ENCODE assay signal across 28 cellular contexts in genomic region chr5:33334829-33335228, GRCh38.
"Had no signal": no experiment of that assay in that cellular context is flagged by ENCODE, and none has a peak within 500 bp of the region (broad histone marks: within the 10 kb centered on the region; RNA-seq: fewer than 3 reads in every experiment).

No MANE protein-coding gene starts in this region.

- H3K4me1 ChIP-seq: breast epithelium, colonic mucosa had no signal

- H3K27me3 Mint-ChIP-seq: activated CD4-positive, alpha-beta memory T cell treated with anti-CD3 and anti-CD28 coated beads for 36 hours; activated CD4-positive, alpha-beta T cell treated with anti-CD3 and anti-CD28 coated beads for 36 hours; activated CD4-positive, alpha-beta T cell treated with anti-CD3 and anti-CD28 coated beads, Interleukin-2, amount 10 ng/mL, durations not matched to agents 24 days and 14 days; activated CD8-positive, alpha-beta memory T cell treated with anti-CD3 and anti-CD28 coated beads, Interleukin-2, amount 10 ng/mL, durations not matched to agents 7 days and 5 days; activated naive CD8-positive, alpha-beta T cell; brain had no signal

- H3K4me1 Mint-ChIP-seq: activated CD4-positive, alpha-beta T cell treated with anti-CD3 and anti-CD28 coated beads for 36 hours; activated CD4-positive, alpha-beta T cell treated with anti-CD3 and anti-CD28 coated beads, Interleukin-2, amount 10 ng/mL, durations not matched to agents 24 days and 14 days; activated CD8-positive, alpha-beta memory T cell treated with anti-CD3 and anti-CD28 coated beads, Interleukin-2, amount 10 ng/mL, durations not matched to agents 7 days and 5 days had no signal

- H3K36me3 ChIP-seq: adrenal gland, ascending aorta, breast epithelium, cardiac muscle cell, colonic mucosa had no signal

- H3K36me3 Mint-ChIP-seq: activated CD4-positive, alpha-beta memory T cell treated with anti-CD3 and anti-CD28 coated beads for 36 hours; activated CD8-positive, alpha-beta memory T cell treated with anti-CD3 and anti-CD28 coated beads, Interleukin-2, amount 10 ng/mL, durations not matched to agents 7 days and 5 days; activated naive CD8-positive, alpha-beta T cell; brain had no signal

- H3K9me3 Mint-ChIP-seq: activated CD4-positive, alpha-beta memory T cell treated with anti-CD3 and anti-CD28 coated beads for 36 hours; activated CD4-positive, alpha-beta T cell treated with anti-CD3 and anti-CD28 coated beads, Interleukin-2, amount 10 ng/mL, durations not matched to agents 24 days and 14 days; activated T-cell treated with anti-CD3 and anti-CD28 coated beads, Interleukin-2, amount 50 U/mL, for 24 hours; activated T-cell treated with anti-CD3 and anti-CD28 coated beads, Interleukin-2, amount 50 U/mL, for 72 hours; brain had no signal

- H3K4me3 ChIP-seq: adrenal gland, ascending aorta, breast epithelium, cardiac muscle cell, colonic mucosa had no signal

- H3K27ac Mint-ChIP-seq: activated CD4-positive, alpha-beta memory T cell treated with anti-CD3 and anti-CD28 coated beads for 36 hours; activated CD4-positive, alpha-beta T cell treated with anti-CD3 and anti-CD28 coated beads for 36 hours; activated CD4-positive, alpha-beta T cell treated with anti-CD3 and anti-CD28 coated beads, Interleukin-2, amount 10 ng/mL, durations not matched to agents 24 days and 14 days; activated CD8-positive, alpha-beta memory T cell treated with anti-CD3 and anti-CD28 coated beads, Interleukin-2, amount 10 ng/mL, durations not matched to agents 7 days and 5 days; activated CD8-positive, alpha-beta T cell treated with anti-CD3 and anti-CD28 coated beads, Interleukin-2, amount 10 ng/mL, durations not matched to agents 7 days and 5 days; activated naive CD8-positive, alpha-beta T cell; activated T-cell treated with anti-CD3 and anti-CD28 coated beads, Interleukin-2, amount 50 U/mL, for 24 hours; activated T-cell treated with anti-CD3 and anti-CD28 coated beads, Interleukin-2, amount 50 U/mL, for 72 hours; brain had no signal

- H3K9me3 ChIP-seq: adrenal gland, ascending aorta, breast epithelium, colonic mucosa had no signal

- H3K4me3 Mint-ChIP-seq: activated CD4-positive, alpha-beta memory T cell treated with anti-CD3 and anti-CD28 coated beads for 36 hours; activated CD4-positive, alpha-beta T cell treated with anti-CD3 and anti-CD28 coated beads for 36 hours; activated CD4-positive, alpha-beta T cell treated with anti-CD3 and anti-CD28 coated beads, Interleukin-2, amount 10 ng/mL, durations not matched to agents 24 days and 14 days; activated CD8-positive, alpha-beta memory T cell treated with anti-CD3 and anti-CD28 coated beads, Interleukin-2, amount 10 ng/mL, durations not matched to agents 7 days and 5 days; activated CD8-positive, alpha-beta T cell treated with anti-CD3 and anti-CD28 coated beads, Interleukin-2, amount 10 ng/mL, durations not matched to agents 7 days and 5 days; activated naive CD8-positive, alpha-beta T cell; activated T-cell treated with anti-CD3 and anti-CD28 coated beads, Interleukin-2, amount 50 U/mL, for 24 hours; activated T-cell treated with anti-CD3 and anti-CD28 coated beads, Interleukin-2, amount 50 U/mL, for 72 hours; brain had no signal

- DNase-seq: activated CD4-positive, alpha-beta memory T cell treated with anti-CD3 and anti-CD28 coated beads for 36 hours; activated CD4-positive, alpha-beta T cell treated with anti-CD3 and anti-CD28 coated beads for 36 hours; activated CD4-positive, alpha-beta T cell treated with anti-CD3 and anti-CD28 coated beads, Interleukin-2, amount 10 ng/mL, durations not matched to agents 24 days and 14 days; activated CD4-positive, CD25-positive, alpha-beta regulatory T cell; activated CD4-positive, CD25-positive, alpha-beta regulatory T cell treated with anti-CD3 and anti-CD28 coated beads, Interleukin-2, amount 50 U/mL, for 72 hours; activated CD8-positive, alpha-beta memory T cell treated with anti-CD3 and anti-CD28 coated beads, Interleukin-2, amount 10 ng/mL, durations not matched to agents 7 days and 5 days; activated CD8-positive, alpha-beta memory T cell treated with anti-CD3 and anti-CD28 coated beads, Interleukin-2, amount 50 U/mL, for 48 hours; activated CD8-positive, alpha-beta T cell treated with anti-CD3 and anti-CD28 coated beads, Interleukin-2, amount 10 ng/mL, durations not matched to agents 7 days and 5 days; activated gamma-delta T cell treated with Interleukin-2 at 50 U/mL for 16 hours; activated naive CD4-positive, alpha-beta T cell treated with anti-CD3 and anti-CD28 coated beads, Interleukin-2, amount 50 U/mL, for 16 hours; activated naive CD4-positive, alpha-beta T cell treated with Interleukin-2 at 50 U/mL for 16 hours; activated T-cell treated with anti-CD3 and anti-CD28 coated beads for 4 hours; activated T-cell treated with anti-CD3 and anti-CD28 coated beads, Interleukin-2, amount 50 U/mL, for 24 hours; activated T-cell treated with anti-CD3 and anti-CD28 coated beads, Interleukin-2, amount 50 U/mL, for 72 hours; adrenal gland; amygdala; central memory CD4-positive, alpha-beta T cell; cerebellar nuclear complex; colonic mucosa; effector CD8-positive, alpha-beta T cell; foreskin fibroblast; T-helper 2 cell had no signal

- H3K27me3 ChIP-seq: adrenal gland, ascending aorta, breast epithelium, cardiac muscle cell, colonic mucosa had no signal

- H3K27ac ChIP-seq: adrenal gland, ascending aorta, breast epithelium, cardiac muscle cell, colonic mucosa, epithelial cell of prostate had no signal

- ATAC-seq: activated CD4-positive, alpha-beta T cell treated with anti-CD3 and anti-CD28 coated beads for 36 hours; activated CD8-positive, alpha-beta memory T cell treated with anti-CD3 and anti-CD28 coated beads, Interleukin-2, amount 10 ng/mL, durations not matched to agents 7 days and 5 days; activated CD8-positive, alpha-beta T cell treated with anti-CD3 and anti-CD28 coated beads, Interleukin-2, amount 10 ng/mL, durations not matched to agents 7 days and 5 days; activated T-cell treated with anti-CD3 and anti-CD28 coated beads, Interleukin-2, amount 50 U/mL, for 72 hours had no signal
